29 cellular contexts compared by ENCODE assay signal in genomic region chr12:130557201-130557600, GRCh38.
"Had no signal": no experiment of that assay in that cellular context is flagged by ENCODE, and none has a peak within 500 bp of the region (broad histone marks: within the 10 kb centered on the region; RNA-seq: fewer than 3 reads in every experiment).

No MANE protein-coding gene starts in this region.

- DNase-seq: activated CD4-positive, alpha-beta memory T cell treated with anti-CD3 and anti-CD28 coated beads, Interleukin-2, amount 10 ng/mL, durations not matched to agents 7 days and 5 days; activated CD4-positive, alpha-beta T cell treated with anti-CD3 and anti-CD28 coated beads for 1 hour; activated CD4-positive, alpha-beta T cell treated with anti-CD3 and anti-CD28 coated beads for 36 hours; activated CD4-positive, alpha-beta T cell treated with anti-CD3 and anti-CD28 coated beads for 48 hours; activated CD4-positive, alpha-beta T cell treated with anti-CD3 and anti-CD28 coated beads, Interleukin-2, amount 10 ng/mL, durations not matched to agents 7 days and 5 days; activated CD4-positive, alpha-beta T cell treated with anti-CD3 and anti-CD28 coated beads, Interleukin-2, amount 50 U/mL, for 48 hours; activated CD4-positive, CD25-positive, alpha-beta regulatory T cell; activated CD8-positive, alpha-beta memory T cell treated with anti-CD3 and anti-CD28 coated beads for 24 hours; activated CD8-positive, alpha-beta memory T cell treated with anti-CD3 and anti-CD28 coated beads, Interleukin-2, amount 10 ng/mL, durations not matched to agents 7 days and 5 days; activated CD8-positive, alpha-beta memory T cell treated with anti-CD3 and anti-CD28 coated beads, Interleukin-2, amount 50 U/mL, for 48 hours; activated CD8-positive, alpha-beta T cell treated with anti-CD3 and anti-CD28 coated beads, Interleukin-2, amount 10 ng/mL, durations not matched to agents 7 days and 5 days; activated effector memory CD4-positive, alpha-beta T cell treated with Interleukin-2 at 50 U/mL for 16 hours; activated gamma-delta T cell; activated naive CD4-positive, alpha-beta T cell treated with anti-CD3 and anti-CD28 coated beads, Interleukin-2, amount 10 ng/mL, durations not matched to agents 7 days and 5 days; activated naive CD4-positive, alpha-beta T cell treated with Interleukin-2 at 50 U/mL for 16 hours; activated naive CD8-positive, alpha-beta T cell treated with anti-CD3 and anti-CD28 coated beads, Interleukin-2, amount 10 ng/mL, durations not matched to agents 7 days and 5 days; activated naive CD8-positive, alpha-beta T cell treated with anti-CD3 and anti-CD28 coated beads, Interleukin-2, amount 50 U/mL, for 24 hours; activated T-cell treated with anti-CD3 and anti-CD28 coated beads, Interleukin-2, amount 50 U/mL, for 24 hours; activated T-cell treated with anti-CD3 and anti-CD28 coated beads, Interleukin-2, amount 50 U/mL, for 48 hours; amygdala; anterior cingulate cortex; caudate nucleus; cerebellar nuclear complex; T-helper 1 cell; T-helper 2 cell; T-helper 9 cell; WERI-Rb-1 had no signal

- H3K27ac ChIP-seq: ascending aorta, cardiac muscle cell, WERI-Rb-1 had no signal
